Comparison of ENCODE assay signal across 12 cellular contexts in the genomic region with DNA sequence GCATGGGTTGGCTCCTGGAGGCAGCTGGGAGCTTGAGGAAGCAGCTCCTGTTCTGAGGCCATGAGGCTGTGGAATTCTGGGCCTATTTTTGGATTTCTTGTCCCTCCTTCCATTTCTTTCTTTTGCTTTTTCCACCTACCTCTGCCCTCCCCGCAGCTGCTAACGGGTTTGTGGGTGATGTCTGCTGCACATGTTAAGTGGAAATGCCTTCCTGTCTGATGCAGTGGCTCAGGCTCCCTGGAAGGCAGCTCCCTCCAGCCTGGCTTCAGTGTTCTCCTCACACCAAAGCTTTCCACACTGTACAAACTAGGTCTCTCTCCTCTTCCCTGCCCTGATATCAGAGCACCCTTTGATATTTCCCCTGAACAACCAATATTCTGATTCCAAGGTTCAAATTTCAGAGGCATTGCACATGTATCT. TPM values are rescaled to one million over a fixed set of nuclear protein-coding genes. Genes with fewer than 3 reads are reported as not detected.
"Had no signal": no experiment of that assay in that cellular context is flagged by ENCODE, and none has a peak within 500 bp of the region (broad histone marks: within the 10 kb centered on the region; RNA-seq: fewer than 3 reads in every experiment).

No MANE protein-coding gene starts in this region.

- H3K4me3 ChIP-seq: testis, upper lobe of left lung had no signal

- DNase-seq: activated CD4-positive, alpha-beta T cell treated with anti-CD3 and anti-CD28 coated beads, Interleukin-2, amount 10 ng/mL, durations not matched to agents 24 days and 14 days; activated CD4-positive, CD25-positive, alpha-beta regulatory T cell; activated CD8-positive, alpha-beta memory T cell treated with anti-CD3 and anti-CD28 coated beads, Interleukin-2, amount 50 U/mL, for 48 hours; activated gamma-delta T cell treated with Interleukin-2 at 50 U/mL for 16 hours; amniotic stem cell; cerebellar nuclear complex; erythroblast; hippocampal formation; mesendoderm; testis; upper lobe of left lung had no signal

- H3K27ac ChIP-seq: parathyroid adenoma, upper lobe of left lung had no signal

- H3K9me3 ChIP-seq: testis, upper lobe of left lung had no signal

- H3K4me1 ChIP-seq: parathyroid adenoma, upper lobe of left lung had no signal

- H3K27me3 ChIP-seq: testis, upper lobe of left lung had no signal

RNA-seq across cellular contexts. Expression of a gene that starts 52.3 kb away (rescaled TPM):
- total RNA-seq: activated CD4-positive, alpha-beta T cell treated with anti-CD3 and anti-CD28 coated beads, Interleukin-2, amount 10 ng/mL, durations not matched to agents 24 days and 14 days had no signal
